Comparison of ENCODE assay signal across 1 cellular context in genomic region chr14:64387738-64388532, GRCh38.
TF ChIP-seq lines count a peak whose summit lies in the region.

Gene MTHFD1 (plus strand): TSS chr14:64388353. CDS start chr14:64388428, 75 bp downstream.

TF ChIP-seq in SK-N-SH, 30 proteins besides CTCF, POLR2A, EP300 and RAD21 (continued from another document):
- TF ChIP-seq TAF1 (IDR thresholded peaks at IDR 0.05; ENCODE audit: borderline replicate concordance, low read depth, low read length), result peak; percentile 46
- TF ChIP-seq RXRA (IDR thresholded peaks at IDR 0.05; ENCODE audit: borderline replicate concordance, low read depth), result no peak
- TF ChIP-seq CHD2 (IDR thresholded peaks at IDR 0.05; ENCODE audit: low read length, partially characterized antibody), result peak; percentile 98
- TF ChIP-seq, protein P1, sequence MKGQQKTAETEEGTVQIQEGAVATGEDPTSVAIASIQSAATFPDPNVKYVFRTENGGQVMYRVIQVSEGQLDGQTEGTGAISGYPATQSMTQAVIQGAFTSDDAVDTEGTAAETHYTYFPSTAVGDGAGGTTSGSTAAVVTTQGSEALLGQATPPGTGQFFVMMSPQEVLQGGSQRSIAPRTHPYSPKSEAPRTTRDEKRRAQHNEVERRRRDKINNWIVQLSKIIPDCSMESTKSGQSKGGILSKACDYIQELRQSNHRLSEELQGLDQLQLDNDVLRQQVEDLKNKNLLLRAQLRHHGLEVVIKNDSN (IDR thresholded peaks at IDR 0.05; ENCODE audit: borderline replicate concordance, low read depth), result peak; percentile 35; the same call in 1 of the 2 replicates
